Comparison of ENCODE assay signal across 8 cellular contexts in the genomic region with DNA sequence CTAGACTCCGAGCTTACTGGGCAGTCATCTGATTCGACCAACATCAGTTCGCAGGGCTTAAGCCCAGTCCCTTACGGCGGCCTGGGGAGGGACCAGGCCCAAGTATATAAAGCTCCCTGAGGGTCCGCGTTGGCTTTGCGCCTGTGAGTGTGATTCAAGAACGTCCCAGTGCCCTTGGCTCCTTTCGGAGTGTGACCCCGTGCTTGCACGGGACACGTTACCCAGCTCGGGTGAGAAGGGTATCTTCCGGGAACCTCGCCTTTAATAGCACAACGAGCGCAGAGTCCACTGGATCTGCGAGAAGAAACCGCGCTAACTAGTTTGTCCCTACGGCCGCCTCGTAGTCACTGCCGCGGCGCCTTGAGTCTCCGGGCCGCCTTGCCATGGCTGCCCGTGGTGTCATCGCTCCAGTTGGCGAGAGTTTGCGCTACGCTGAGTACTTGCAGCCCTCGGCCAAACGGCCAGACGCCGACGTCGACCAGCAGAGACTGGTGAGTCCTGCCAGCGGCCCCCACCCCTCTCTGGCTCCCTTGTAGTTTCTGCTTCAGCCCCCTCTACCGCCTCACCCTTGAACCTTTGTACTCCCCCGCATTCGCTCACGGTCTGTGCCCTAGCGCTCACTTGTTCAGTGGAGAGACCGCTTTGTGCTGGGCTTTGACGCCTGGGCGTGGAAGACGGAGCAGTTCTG. TPM values are rescaled to one million over a fixed set of nuclear protein-coding genes. Genes with fewer than 3 reads are reported as not detected.
DNase-seq lines count a peak whose midpoint lies in the region; ATAC-seq and TF ChIP-seq lines count a peak whose summit lies in the region.

Gene DNAJC15, plus strand, starts transcription at position 343 of the 688 bp plus-strand sequence. Its CDS starts 41 bp downstream, at position 384.

- TF ChIP-seq POLR2A in adrenal gland (IDR thresholded peaks at IDR 0.05) (peak in 1 of 2 donors; percentile 65), prostate gland (IDR thresholded peaks at IDR 0.05) (no peak)

- no peak within 1 kb of the TSS for H3K27ac ChIP-seq in BLaER1
- peak within 1 kb of the TSS; percentile 61 to 86 (median 82) for H3K27ac ChIP-seq in adrenal gland
- peak within 1 kb of the TSS; percentile 94 for H3K27ac ChIP-seq in left ventricle myocardium inferior (replicated peaks)
- peak within 1 kb of the TSS; percentile 47 to 71 for H3K27ac ChIP-seq in prostate gland
- peak within 1 kb of the TSS; percentile 92 for H3K27ac ChIP-seq in upper lobe of right lung

- no peak within 1 kb of the TSS; the same call in 1 of the 2 replicates for H3K4me2 ChIP-seq in BLaER1

- H3K9me3 ChIP-seq in BLaER1 (peaks cover 12% of the 10 kb centered on the region; the same call in 1 of the 2 replicates), adrenal gland (replicated peaks in 1 of 3) (no peaks in the 10 kb centered on the region), left ventricle myocardium inferior (replicated peaks) (no peaks in the 10 kb centered on the region), prostate gland (no peaks in the 10 kb centered on the region), upper lobe of right lung (no peaks in the 10 kb centered on the region)

- ATAC-seq in GM19397 (IDR thresholded peaks at IDR 0.05; ENCODE audit: unreplicated experiment) (peak; percentile 78), HG03565 (IDR thresholded peaks at IDR 0.05; ENCODE audit: unreplicated experiment) (peak; percentile 52), upper lobe of right lung (peak; percentile 98)

- 3 to 29% (median 15%) methylated on average over 22 to 50 of the region's 50 CpGs for WGBS in adrenal gland, 4 donors
- WGBS in prostate gland = 41% methylated on average over 46 of the region's 50 CpGs

- TF ChIP-seq CTCF in adrenal gland (IDR thresholded peaks at IDR 0.05) (peak in 2 of 6 experiments; percentile 7 to 9), left ventricle myocardium inferior (IDR thresholded peaks at IDR 0.05; ENCODE audit: borderline replicate concordance) (peak; percentile 32), prostate gland (IDR thresholded peaks at IDR 0.05) (no peak), upper lobe of right lung (IDR thresholded peaks at IDR 0.05) (peak; percentile 27)

- H3K4me1 ChIP-seq in BLaER1 = no peaks in the 10 kb centered on the region
- peaks cover 19 to 21% of the 10 kb centered on the region in 2 donors for H3K4me1 ChIP-seq in adrenal gland (replicated peaks in 1 of 2)
- peaks cover 47% of the 10 kb centered on the region for H3K4me1 ChIP-seq in left ventricle myocardium inferior
- no peaks in the 10 kb centered on the region for H3K4me1 ChIP-seq in prostate gland (replicated peaks)
- H3K4me1 ChIP-seq in upper lobe of right lung = peaks cover 24% of the 10 kb centered on the region

- H4K20me1 ChIP-seq in BLaER1 = no peaks in the 10 kb centered on the region

- intact Hi-C loops in adrenal gland (cut with DNase I) (no loop called here), left ventricle myocardium inferior (cut with micrococcal nuclease) (no loop called here), prostate gland (cut with DNase I) (no loop called here), upper lobe of right lung (cut with DNase I) (no loop called here)

- peak; percentile 51 to 86 (median 66) for DNase-seq in T-helper 1 cell
- DNase-seq in adrenal gland = peak; percentile 73 to 91 (median 85)
- DNase-seq in left ventricle myocardium inferior = peak; percentile 91
- peak; percentile 58 for DNase-seq in prostate gland (ENCODE audit: low spot score)
- DNase-seq in upper lobe of right lung = peak; percentile 93

- peak within 1 kb of the TSS; percentile 53 for H3K4me3 ChIP-seq in BLaER1
- peak within 1 kb of the TSS in 3 of 4 donors; percentile 52 to 94 (median 55) for H3K4me3 ChIP-seq in adrenal gland
- peak within 1 kb of the TSS; percentile 76 for H3K4me3 ChIP-seq in left ventricle myocardium inferior
- peak within 1 kb of the TSS; percentile 42 to 44 for H3K4me3 ChIP-seq in prostate gland
- peak within 1 kb of the TSS; percentile 81 for H3K4me3 ChIP-seq in upper lobe of right lung

- H3K36me3 ChIP-seq in BLaER1 = no peaks in the 10 kb centered on the region
- no peaks in the 10 kb centered on the region for H3K36me3 ChIP-seq in adrenal gland (replicated peaks in 1 of 2)
- no peaks in the 10 kb centered on the region for H3K36me3 ChIP-seq in left ventricle myocardium inferior
- H3K36me3 ChIP-seq in prostate gland = no peaks in the 10 kb centered on the region
- peaks cover 7% of the 10 kb centered on the region for H3K36me3 ChIP-seq in upper lobe of right lung

- H3K27me3 ChIP-seq in BLaER1 = peaks cover 9% of the 10 kb centered on the region; the same call in 1 of the 2 replicates
- H3K27me3 ChIP-seq in adrenal gland = no peaks in the 10 kb centered on the region
- H3K27me3 ChIP-seq in left ventricle myocardium inferior (ENCODE audit: low read depth) = no peaks in the 10 kb centered on the region
- H3K27me3 ChIP-seq in prostate gland (replicated peaks; ENCODE audit: insufficient read depth) = no peaks in the 10 kb centered on the region
- H3K27me3 ChIP-seq in upper lobe of right lung = no peaks in the 10 kb centered on the region

- no peak within 1 kb of the TSS; the same call in 1 of the 2 replicates for H3K9ac ChIP-seq in BLaER1

RNA-seq across cellular contexts. Expression of gene DNAJC15, which starts in this region (rescaled TPM):
- total RNA-seq in adrenal gland = 10 to 100 TPM; 10.0 to 33.5 (median 16.8) TPM
- 10 to 100 TPM; 13.5 to 23.1 (median 21.4) TPM for polyA plus RNA-seq in adrenal gland
- 30.1 TPM for total RNA-seq in left ventricle myocardium inferior
- total RNA-seq in prostate gland = 1 to 10 TPM; 1.4 to 8.2 TPM
- 15.1 TPM for total RNA-seq in upper lobe of right lung

Comparison
In these comparisons a context has a peak if more than half of its experiments do, and no peak if none do; other contexts are left out.
1. CTCF ChIP-seq: peak in left ventricle myocardium inferior (single experiment) and upper lobe of right lung (single experiment); none in prostate gland (0 of 4).
2. Peak in every context shown above with its lines, with median percentiles within 50 percentile points of each other: H3K4me3 ChIP-seq, ATAC-seq and DNase-seq.